13 cellular contexts compared by ENCODE assay signal in genomic region chrX:69493766-69494165, GRCh38. TPM values are rescaled to one million over a fixed set of nuclear protein-coding genes. Genes with fewer than 3 reads are reported as not detected.
DNase-seq lines count a peak whose midpoint lies in the region; ATAC-seq, FAIRE-seq and TF ChIP-seq lines count a peak whose summit lies in the region.
"Had no signal": no experiment of that assay in that cellular context is flagged by ENCODE, and none has a peak within 500 bp of the region (broad histone marks: within the 10 kb centered on the region; RNA-seq: fewer than 3 reads in every experiment).

No MANE protein-coding gene starts in this region.

- FAIRE-seq in bronchial epithelial cell (lab: Jason Lieb, UNC), result peak; percentile 36

- TF ChIP-seq POLR2A in breast epithelium (IDR thresholded peaks at IDR 0.05), result no peak

- H3K27me3 Mint-ChIP-seq in MCF 10A (ENCODE audit: insufficient read depth, unreplicated experiment), result peaks cover 60% of the 10 kb centered on the region

- no peak for TF ChIP-seq CTCF in MCF 10A (IDR thresholded peaks at IDR 0.05; ENCODE audit: unreplicated experiment)
- TF ChIP-seq CTCF in breast epithelium (IDR thresholded peaks at IDR 0.05), result no peak
- no peak for TF ChIP-seq CTCF in bronchial epithelial cell (IDR thresholded peaks at IDR 0.05; ENCODE audit: insufficient read depth, low read length, severe bottlenecking)
- no peak for TF ChIP-seq CTCF in fibroblast of pulmonary artery (IDR thresholded peaks at IDR 0.05; ENCODE audit: low read length, missing control alignments)

- ATAC-seq in HG02588 (IDR thresholded peaks at IDR 0.05; ENCODE audit: unreplicated experiment) (no peak), HG03196 (IDR thresholded peaks at IDR 0.05; ENCODE audit: unreplicated experiment) (no peak), HG03571 (IDR thresholded peaks at IDR 0.05; ENCODE audit: unreplicated experiment) (no peak)

- H3K27ac ChIP-seq in breast epithelium, result no peak overlapping the region
- H3K27ac ChIP-seq: HL-60 had no signal

- H3K4me1 Mint-ChIP-seq in MCF 10A (ENCODE audit: insufficient read depth, unreplicated experiment), result peaks cover 7% of the 10 kb centered on the region
- H3K4me1 Mint-ChIP-seq: B cell had no signal

- peaks cover 0 to 8% of the 10 kb centered on the region in 2 donors for H3K9me3 ChIP-seq in breast epithelium
- H3K9me3 ChIP-seq: HAP-1 had no signal

- H3K36me3 ChIP-seq in breast epithelium (no peaks in the 10 kb centered on the region), bronchial epithelial cell (ENCODE audit: control insufficient read depth, insufficient read depth, low read length) (no peaks in the 10 kb centered on the region)
- H3K36me3 ChIP-seq: HAP-1 had no signal

- BruUV-seq in MCF 10A (replicated peaks; lab: Mats Ljungman, UMichigan), result no TSS peak

- H3K4me3 ChIP-seq in breast epithelium (no peak overlapping the region), bronchial epithelial cell (ENCODE audit: low read depth, low read length) (no peak overlapping the region), fibroblast of pulmonary artery (replicated peaks; ENCODE audit: low read depth, low read length) (no peak overlapping the region)
- H3K4me3 ChIP-seq: HAP-1 had no signal

- no peak overlapping the region for H3K4me3 Mint-ChIP-seq in MCF 10A (ENCODE audit: unreplicated experiment)
- H3K4me3 Mint-ChIP-seq: B cell; CD4-positive, alpha-beta T cell had no signal

- no peaks in the 10 kb centered on the region for H3K36me3 Mint-ChIP-seq in MCF 10A (ENCODE audit: insufficient read depth, unreplicated experiment)

- H3K27me3 ChIP-seq in breast epithelium (peaks cover 0 to 83% of the 10 kb centered on the region in 2 donors), bronchial epithelial cell (ENCODE audit: control insufficient read depth, insufficient read depth, low read length) (no peaks in the 10 kb centered on the region)

- POLR2A ChIA-PET in MCF 10A (lab: Yijun Ruan, JAX), result interaction anchor here (0.6 to 1.4 kb wide), 2 partner anchors 603 to 700 kb away, joined by 5 to 6 read pairs; no protein-coding TSS in a partner anchor

- H3K27ac Mint-ChIP-seq in MCF 10A (ENCODE audit: low read depth, unreplicated experiment), result no peak overlapping the region
- H3K27ac Mint-ChIP-seq: B cell; CD4-positive, alpha-beta T cell had no signal

- intact Hi-C loops in MCF 10A (cut with micrococcal nuclease) (loop anchor here (1.0 to 10.0 kb wide), 5 partner anchors 45 to 771 kb away; partner anchors contain the start of genes ARR3 and P2RY4), breast epithelium (cut with DNase I; ENCODE audit: low total_unique reads) (no loop called here)

- H3K9me3 Mint-ChIP-seq in MCF 10A (ENCODE audit: unreplicated experiment), result no peaks in the 10 kb centered on the region
- H3K9me3 Mint-ChIP-seq: CD4-positive, alpha-beta T cell had no signal

- no peaks in the 10 kb centered on the region for H3K4me1 ChIP-seq in breast epithelium
- H3K4me1 ChIP-seq: HAP-1 had no signal

- CTCF ChIA-PET in MCF 10A (lab: Yijun Ruan, JAX), result interaction anchor here (0.6 to 5.8 kb wide), 16 partner anchors 8 to 639 kb away, joined by 3 to 51 read pairs (median 4); partner anchors contain the start of gene IGBP1

- peak; percentile 54 for DNase-seq in MCF 10A (ENCODE audit: unreplicated experiment)
- no peak for DNase-seq in breast epithelium (ENCODE audit: low spot score in 2 of 2)
- DNase-seq in bronchial epithelial cell (ENCODE audit: low read depth), result peak; percentile 66
- DNase-seq in fibroblast of pulmonary artery (ENCODE audit: low read depth), result peak; percentile 16
- DNase-seq: 8988T, GDM1 had no signal

RNA-seq across cellular contexts. Expression of gene NALF2, which starts 10.4 kb away (rescaled TPM):
- total RNA-seq in MCF 10A (2022), result 4.7 and 5.8 TPM in 2 replicates
- under 1 TPM in 2 of 3 donors, not detected in 1; 0.33 to 0.59 TPM for total RNA-seq in breast epithelium
- 0.79 and 2.8 TPM in 2 replicates for total RNA-seq in bronchial epithelial cell
- total RNA-seq: B cell; CD4-positive, alpha-beta T cell had no signal

Comparison
In these comparisons a context has a peak if more than half of its experiments do, and no peak if none do; other contexts are left out.
1. DNase-seq: peak in MCF 10A (single experiment), bronchial epithelial cell (single experiment) and fibroblast of pulmonary artery (single experiment); none in breast epithelium (0 of 2).